8 cellular contexts compared by ENCODE assay signal in genomic region chr10:132335189-132336063, GRCh38. TPM values are rescaled to one million over a fixed set of nuclear protein-coding genes. Genes with fewer than 3 reads are reported as not detected.
DNase-seq lines count a peak whose midpoint lies in the region; ATAC-seq and TF ChIP-seq lines count a peak whose summit lies in the region.

No MANE protein-coding gene starts in this region.

- TF ChIP-seq POLR2A in gastrocnemius medialis (IDR thresholded peaks at IDR 0.05): no peak

- ATAC-seq in GM18907 (IDR thresholded peaks at IDR 0.05; ENCODE audit: unreplicated experiment): peak; percentile 66
- peak; percentile 46 for ATAC-seq in HG03060 (IDR thresholded peaks at IDR 0.05; ENCODE audit: low read depth, unreplicated experiment)
- ATAC-seq in WTC11: peak; percentile 61
- ATAC-seq in gastrocnemius medialis: no peak

- H3K36me3 ChIP-seq in gastrocnemius medialis: no peaks in the 10 kb centered on the region
- H3K36me3 ChIP-seq in smooth muscle cell (ENCODE audit: low read depth): no peaks in the 10 kb centered on the region

- peaks cover 11 to 14% of the 10 kb centered on the region in 2 donors for H3K4me1 ChIP-seq in gastrocnemius medialis
- peaks cover 12% of the 10 kb centered on the region for H3K4me1 ChIP-seq in smooth muscle cell (ENCODE audit: low read depth)

- POLR2A ChIA-PET in WTC11 (lab: Charles Lee) (no interaction called here), RWPE1 (lab: Yijun Ruan, JAX; ENCODE audit: low non-redundant PET) (no interaction called here)

- peaks cover 22% of the 10 kb centered on the region for H3K4me1 Mint-ChIP-seq in WTC11

- TF ChIP-seq CTCF in WTC11 (IDR thresholded peaks at IDR 0.05): no peak
- no peak for TF ChIP-seq CTCF in gastrocnemius medialis (IDR thresholded peaks at IDR 0.05 in 4 of 5, conservative IDR thresholded peaks at IDR 0.05 in 1 of 5)
- no peak for TF ChIP-seq CTCF in RWPE1 (conservative IDR thresholded peaks at IDR 0.05; ENCODE audit: low read depth)
- TF ChIP-seq CTCF in smooth muscle cell (IDR thresholded peaks at IDR 0.05; ENCODE audit: borderline replicate concordance, insufficient read depth, poor library complexity, severe bottlenecking): no peak

- peaks cover 12% of the 10 kb centered on the region for H3K79me2 ChIP-seq in smooth muscle cell (ENCODE audit: low read depth)

- H3K36me3 Mint-ChIP-seq in WTC11: 0 out of 2 replicates have a peak, but pooled peaks cover 2% of the 10 kb centered on the region

- no peaks in the 10 kb centered on the region for H3F3A ChIP-seq in smooth muscle cell (ENCODE audit: low read depth)

- intact Hi-C loops in gastrocnemius medialis (cut with DNase I; ENCODE audit: low total_unique reads): no loop called here

- in situ Hi-C loops in gastrocnemius medialis (cut with MboI; ENCODE audit: low sequenced_read_pairs in 4 of 4): no loop called here

- H3K4me3 Mint-ChIP-seq in WTC11: no peak overlapping the region

- H3K27me3 ChIP-seq in gastrocnemius medialis (no peaks in the 10 kb centered on the region), smooth muscle cell (ENCODE audit: low read depth) (no peaks in the 10 kb centered on the region)

- 74% methylated on average over 14 of the region's 14 CpGs for WGBS in smooth muscle cell (ENCODE audit: low lambda C conversion rate)

- H3K4me2 ChIP-seq in smooth muscle cell: no peak overlapping the region

- H4K20me1 ChIP-seq in smooth muscle cell (ENCODE audit: low read depth): no peaks in the 10 kb centered on the region

- DNase-seq in WTC11 (ENCODE audit: low spot score) (no peak), gastrocnemius medialis (peak; percentile 26 to 45), RWPE1 (ENCODE audit: low spot score) (no peak), smooth muscle cell (lab: John Stamatoyannopoulos, UW; ENCODE audit: unreplicated experiment) (no peak)
- DNase-seq in stimulated activated CD4-positive, alpha-beta T cell treated with anti-CD3 and anti-CD28 coated beads, Interleukin-4, amount 100 ng/mL, for 24 hours: no peak
- no peak for DNase-seq in activated CD4-positive, alpha-beta T cell treated with anti-CD3 and anti-CD28 coated beads, Interleukin-2, amount 50 U/mL, for 48 hours

- no peak overlapping the region for H3K27ac Mint-ChIP-seq in WTC11

- CTCF ChIA-PET in WTC11 (lab: Charles Lee) (no interaction called here), RWPE1 (lab: Yijun Ruan, JAX) (interaction anchor here (0.6 kb wide), 1 partner anchor 113 kb away, joined by 3 read pairs; no protein-coding TSS in a partner anchor)

- H3K9me3 ChIP-seq in gastrocnemius medialis (no peaks in the 10 kb centered on the region), smooth muscle cell (replicated peaks; ENCODE audit: low read depth) (no peaks in the 10 kb centered on the region)

- H3K4me3 ChIP-seq in gastrocnemius medialis (no peak overlapping the region), smooth muscle cell (no peak overlapping the region)

- H3K9me3 Mint-ChIP-seq in WTC11: no peaks in the 10 kb centered on the region

- no peak overlapping the region for H3K9ac ChIP-seq in smooth muscle cell (ENCODE audit: low read depth)

- H2AFZ ChIP-seq in smooth muscle cell (ENCODE audit: low read depth): no peak overlapping the region

- H3K27ac ChIP-seq in gastrocnemius medialis (no peak overlapping the region), RWPE1 (no peak overlapping the region), smooth muscle cell (ENCODE audit: low read depth) (no peak overlapping the region)

- peaks cover 12% of the 10 kb centered on the region for H3K27me3 Mint-ChIP-seq in WTC11 (ENCODE audit: low read depth)

TF ChIP-seq in WTC11, 78 proteins besides CTCF, POLR2A, EP300 and RAD21:
- TF ChIP-seq STAT6 (CRISPR knock-in tag; conservative IDR thresholded peaks at IDR 0.05; ENCODE audit: low read depth): no peak
- no peak for TF ChIP-seq FOXP1 (CRISPR knock-in tag; IDR thresholded peaks at IDR 0.05; ENCODE audit: borderline replicate concordance)
- peak; percentile 78 for TF ChIP-seq NFYB (CRISPR knock-in tag; conservative IDR thresholded peaks at IDR 0.05; ENCODE audit: low read depth)

RNA-seq across cellular contexts. Expression of gene LRRC27, which starts 3.4 kb away (rescaled TPM):
- total RNA-seq in WTC11 (2021) (4.0 to 4.6 TPM (median 4.4 TPM) in 3 replicates), gastrocnemius medialis (1 to 10 TPM; 1.0 to 7.0 (median 4.1) TPM), smooth muscle cell (6.3 and 7.6 TPM in 2 replicates)
- 11.5 and 12.8 TPM in 2 replicates for polyA plus RNA-seq in smooth muscle cell

RNA-seq across cellular contexts. Expression of gene STK32C, which starts 27.7 kb away (rescaled TPM):
- total RNA-seq in WTC11 (2021): 20.7 to 23.2 TPM (median 22.2 TPM) in 3 replicates
- 10 to 100 TPM in 1 of 4 donors, 1 to 10 TPM in 3; 3.7 to 13.9 (median 6.7) TPM for total RNA-seq in gastrocnemius medialis
- 1.4 and 2.3 TPM in 2 replicates for total RNA-seq in smooth muscle cell
- 9.2 and 13.2 TPM in 2 replicates for polyA plus RNA-seq in smooth muscle cell

Comparison
In these comparisons a context has a peak if more than half of its experiments do, and no peak if none do; other contexts are left out.
1. ATAC-seq: peak in GM18907 (single experiment), HG03060 (single experiment) and WTC11 (single experiment); none in gastrocnemius medialis (0 of 2).
2. DNase-seq: peak in gastrocnemius medialis (2 of 2); none in WTC11 (single experiment), RWPE1 (single experiment), stimulated activated CD4-positive, alpha-beta T cell treated with anti-CD3 and anti-CD28 coated beads, Interleukin-4, amount 100 ng/mL, for 24 hours (single experiment), smooth muscle cell (single experiment) and activated CD4-positive, alpha-beta T cell treated with anti-CD3 and anti-CD28 coated beads, Interleukin-2, amount 50 U/mL, for 48 hours (0 of 2).